Comparison of ENCODE assay signal across 1 cellular context in genomic region chr10:13649844-13650520, GRCh38.
TF ChIP-seq lines count a peak whose summit lies in the region.

No MANE protein-coding gene starts in this region.

TF ChIP-seq in HepG2, 621 proteins besides CTCF, POLR2A, EP300 and RAD21 (continued from another document):
- TF ChIP-seq GLMP (CRISPR knock-in tag; IDR thresholded peaks at IDR 0.05; ENCODE audit: borderline replicate concordance) (no peak), WIZ (CRISPR knock-in tag; IDR thresholded peaks at IDR 0.05) (no peak), GATAD1 (CRISPR knock-in tag; IDR thresholded peaks at IDR 0.05) (no peak)
